Comparison of ENCODE assay signal across 11 cellular contexts in genomic region chr6:50330347-50330746, GRCh38.
"Had no signal": no experiment of that assay in that cellular context is flagged by ENCODE, and none has a peak within 500 bp of the region (broad histone marks: within the 10 kb centered on the region; RNA-seq: fewer than 3 reads in every experiment).

No MANE protein-coding gene starts in this region.

- ATAC-seq: GM23338, HCT116 had no signal

- H2AFZ ChIP-seq: GM23248 had no signal

- H3K4me2 ChIP-seq: GM23338 had no signal

- H3K4me3 ChIP-seq: GM23248, GM23338, HAP-1 had no signal

- H3K9ac ChIP-seq: GM23248 had no signal

- FAIRE-seq: H1, H54 had no signal

- H3K4me1 ChIP-seq: HAP-1 had no signal

- H3K9me3 ChIP-seq: HAP-1 had no signal

- H3K27ac ChIP-seq: GM23248 had no signal

- DNase-seq: GM23248, GOT3, H7, H9, HCEC 1CT, HFFc6 had no signal

- H3K36me3 ChIP-seq: HAP-1 had no signal
